9 cellular contexts compared by ENCODE assay signal in genomic region chr9:133532937-133533668, GRCh38. TPM values are rescaled to one million over a fixed set of nuclear protein-coding genes. Genes with fewer than 3 reads are reported as not detected.
DNase-seq lines count a peak whose midpoint lies in the region; ATAC-seq and TF ChIP-seq lines count a peak whose summit lies in the region.
"Had no signal": no experiment of that assay in that cellular context is flagged by ENCODE, and none has a peak within 500 bp of the region (broad histone marks: within the 10 kb centered on the region; RNA-seq: fewer than 3 reads in every experiment).

No MANE protein-coding gene starts in this region.

- peak; percentile 51 for DNase-seq in AG08395 (ENCODE audit: low spot score)
- peak; percentile 54 for DNase-seq in GM23248
- DNase-seq in NCI-H748 treated with DMSO at 0.1 percent for 48 hours (lab: John Stamatoyannopoulos, UW), result peak; percentile 7
- DNase-seq in activated CD8-positive, alpha-beta memory T cell treated with anti-CD3 and anti-CD28 coated beads for 48 hours (ENCODE audit: low read depth in 2 of 3, low spot score in 2 of 3), result peak; percentile 36 to 41 (median 37)
- DNase-seq in endothelial cell (ENCODE audit: low spot score), result peak; percentile 89
- peak; percentile 82 for DNase-seq in nephron progenitor cell
- peak in 1 of 2 donors; percentile 79 for DNase-seq in suprapubic skin (ENCODE audit: low spot score in 2 of 2)

- H2AFZ ChIP-seq in GM23248, result no peak overlapping the region

- H3K27me3 Mint-ChIP-seq in endothelial cell (ENCODE audit: unreplicated experiment) (peaks cover 7% of the 10 kb centered on the region), nephron progenitor cell (ENCODE audit: low read depth, poor library complexity) (peaks cover 6% of the 10 kb centered on the region)

- TF ChIP-seq CTCF in endothelial cell (IDR thresholded peaks at IDR 0.05; ENCODE audit: unreplicated experiment) (peak; percentile 46), nephron progenitor cell (IDR thresholded peaks at IDR 0.05) (peak; percentile 31), suprapubic skin (IDR thresholded peaks at IDR 0.05) (peak; percentile 12 to 40)

- no peak overlapping the region for H3K4me3 Mint-ChIP-seq in endothelial cell (ENCODE audit: unreplicated experiment)
- peak overlapping the region; percentile 66 for H3K4me3 Mint-ChIP-seq in nephron progenitor cell

- no peak overlapping the region for H3K27ac Mint-ChIP-seq in endothelial cell (ENCODE audit: unreplicated experiment)
- H3K27ac Mint-ChIP-seq in nephron progenitor cell, result no peak overlapping the region

- H3K27ac ChIP-seq in GM23248 (no peak overlapping the region), suprapubic skin (no peak overlapping the region)

- H3K9me3 ChIP-seq in GM23248 (ENCODE audit: low read depth) (no peaks in the 10 kb centered on the region), suprapubic skin (no peaks in the 10 kb centered on the region)

- H3K4me1 ChIP-seq in GM23248 (ENCODE audit: insufficient read depth) (no peaks in the 10 kb centered on the region), suprapubic skin (peaks cover 23% of the 10 kb centered on the region)

- no peak overlapping the region for H3K9ac ChIP-seq in GM23248

- H3K9me3 Mint-ChIP-seq in endothelial cell (ENCODE audit: unreplicated experiment) (no peaks in the 10 kb centered on the region), nephron progenitor cell (no peaks in the 10 kb centered on the region)

- peaks cover 33% of the 10 kb centered on the region for H3K27me3 ChIP-seq in GM23248 (replicated peaks; ENCODE audit: insufficient read depth)
- H3K27me3 ChIP-seq in suprapubic skin, result peaks cover 79% of the 10 kb centered on the region

- H3K79me2 ChIP-seq in GM23248 (ENCODE audit: insufficient read depth), result no peaks in the 10 kb centered on the region

- TF ChIP-seq EP300 in suprapubic skin (IDR thresholded peaks at IDR 0.05), result no peak

- in situ Hi-C loops in GM23248 (cut with MboI), result no loop called here

- no peaks in the 10 kb centered on the region for H3K36me3 Mint-ChIP-seq in endothelial cell (ENCODE audit: low read depth, unreplicated experiment)
- H3K36me3 Mint-ChIP-seq in nephron progenitor cell (ENCODE audit: low read depth), result no peaks in the 10 kb centered on the region

- H3K4me3 ChIP-seq in GM23248, result no peak overlapping the region
- no peak overlapping the region for H3K4me3 ChIP-seq in suprapubic skin
- H3K4me3 ChIP-seq: skin epidermis had no signal

- 35 to 36% methylated on average over 19 to 20 of the region's 20 CpGs for WGBS in GM23248 (ENCODE audit: low coverage in 1 of 2, low lambda C conversion rate in 2 of 2, missing lambda C conversion rate in 2 of 2), 2 experiments
- WGBS in suprapubic skin, result 80% methylated on average over 10 of the region's 20 CpGs

- H3K36me3 ChIP-seq in GM23248 (ENCODE audit: low read depth), result no peaks in the 10 kb centered on the region
- no peaks in the 10 kb centered on the region for H3K36me3 ChIP-seq in suprapubic skin

- no peaks in the 10 kb centered on the region for H3F3A ChIP-seq in GM23248 (ENCODE audit: insufficient read depth)

- H4K20me1 ChIP-seq in GM23248 (ENCODE audit: insufficient read depth), result no peaks in the 10 kb centered on the region

- ATAC-seq in HG02884 (IDR thresholded peaks at IDR 0.05; ENCODE audit: unreplicated experiment), result no peak

- TF ChIP-seq POLR2A in suprapubic skin (IDR thresholded peaks at IDR 0.05), result no peak

- no peaks in the 10 kb centered on the region for H3K9me2 ChIP-seq in GM23248 (ENCODE audit: insufficient read depth)

- no peaks in the 10 kb centered on the region for H3K4me1 Mint-ChIP-seq in endothelial cell (ENCODE audit: unreplicated experiment)
- H3K4me1 Mint-ChIP-seq in nephron progenitor cell, result peaks cover 61% of the 10 kb centered on the region

- no peak overlapping the region for H3K4me2 ChIP-seq in GM23248 (ENCODE audit: unreplicated experiment)

RNA-seq across cellular contexts. Expression of gene ADAMTSL2, which starts 1.4 kb away (rescaled TPM):
- total RNA-seq in GM23248 (2014; rRNA removed; shearing (Covaris generic)), result 0.11 TPM in 1 of 2 replicates, not detected in the other
- not detected in 2 replicates for polyA plus RNA-seq in GM23248 (2016; fragmentation: Nextera tagmentation; extraction: Ambion mirVana)
- total RNA-seq in endothelial cell (ENCODE audit: unreplicated experiment) (5.9 TPM), suprapubic skin (under 1 TPM; 0.16 to 0.85 (median 0.46) TPM)

RNA-seq across cellular contexts. Expression of gene MYMK, which starts 8.3 kb away (rescaled TPM):
- not detected in 2 replicates for total RNA-seq in GM23248 (2014; rRNA removed; shearing (Covaris generic))
- polyA plus RNA-seq in GM23248 (2016; fragmentation: Nextera tagmentation; extraction: Ambion mirVana), result not detected in 2 replicates
- not detected for total RNA-seq in endothelial cell (ENCODE audit: unreplicated experiment)
- total RNA-seq in suprapubic skin, result not detected

RNA-seq across cellular contexts. Expression of gene SLC2A6, which starts 54.2 kb away (rescaled TPM):
- 10.1 and 12.0 TPM in 2 replicates for total RNA-seq in GM23248 (2014; rRNA removed; shearing (Covaris generic))
- polyA plus RNA-seq in GM23248 (2016; fragmentation: Nextera tagmentation; extraction: Ambion mirVana), result 6.8 and 8.6 TPM in 2 replicates
- total RNA-seq in endothelial cell (ENCODE audit: unreplicated experiment) (32.5 TPM), suprapubic skin (1 to 10 TPM in 1 of 4 donors, under 1 TPM in 3; 0.29 to 3.7 (median 0.49) TPM)
